8 cellular contexts compared by ENCODE assay signal in genomic region chr20:63973636-63974401, GRCh38. TPM values are rescaled to one million over a fixed set of nuclear protein-coding genes. Genes with fewer than 3 reads are reported as not detected.
DNase-seq lines count a peak whose midpoint lies in the region; ATAC-seq, FAIRE-seq and TF ChIP-seq lines count a peak whose summit lies in the region.

No MANE protein-coding gene starts in this region.

- in situ Hi-C loops in HepG2 (cut with HindIII; ENCODE audit: extremely low pct_ligation_motif_present, low pct_unique_long_range_greater_than_20kb): no loop called here

- no peaks in the 10 kb centered on the region for H3K27me3 Mint-ChIP-seq in CD8-positive, alpha-beta memory T cell
- H3K27me3 Mint-ChIP-seq in HFFc6 (ENCODE audit: insufficient read depth): no peaks in the 10 kb centered on the region; the same call in none of the 2 replicates

- peaks cover 38% of the 10 kb centered on the region for H3K4me1 ChIP-seq in CD8-positive, alpha-beta memory T cell (ENCODE audit: insufficient read depth, low read length)
- peaks cover 54% of the 10 kb centered on the region for H3K4me1 ChIP-seq in HepG2 (ENCODE audit: insufficient read depth, low read length)

- no peak overlapping the region for H3K27ac ChIP-seq in CD8-positive, alpha-beta memory T cell (ENCODE audit: low read depth, low read length)
- peak overlapping the region; percentile 13 for H3K27ac ChIP-seq in HepG2 (ENCODE audit: extremely low read length, insufficient read depth, low read length)

- peak overlapping the region; percentile 91 for H3K4me2 ChIP-seq in HepG2 (ENCODE audit: low read depth, low read length)

- POLR2A ChIA-PET in CD8-positive, alpha-beta memory T cell (lab: Charles Lee): interaction anchor here (1.0 kb wide), 1 partner anchor 332 kb away, joined by 4 read pairs; no protein-coding TSS in a partner anchor
- POLR2A ChIA-PET in HepG2 (lab: Yijun Ruan, JAX): interaction anchor here (0.7 to 2.7 kb wide), 15 partner anchors 16 to 437 kb away, joined by 3 to 17 read pairs (median 3); partner anchors contain the start of genes C20orf204, HELZ2, PTK6 and TPD52L2

- DNase-seq in CD8-positive, alpha-beta memory T cell: peak; percentile 63 to 78 (median 74)
- DNase-seq in HFFc6: peak; percentile 72
- peak; percentile 72 for DNase-seq in NCI-H69 (lab: John Stamatoyannopoulos, UW)
- peak; percentile 72 for DNase-seq in activated CD4-positive, alpha-beta T cell treated with anti-CD3 and anti-CD28 coated beads, Interleukin-2, amount 50 U/mL, for 4 hours
- peak; percentile 67 to 88 for DNase-seq in dermis microvascular lymphatic vessel endothelial cell (ENCODE audit: low read depth in 2 of 2)
- DNase-seq in HepG2 (ENCODE audit: low spot score): peak; percentile 86
- DNase-seq in stimulated activated CD4-positive, alpha-beta T cell treated with anti-CD3 and anti-CD28 coated beads, Interleukin-4, amount 100 ng/mL, for 1 hour: peak; percentile 84

- peaks cover 4% of the 10 kb centered on the region for H3K79me2 ChIP-seq in HepG2 (ENCODE audit: insufficient read depth, low read length)

- H3K36me3 Mint-ChIP-seq in CD8-positive, alpha-beta memory T cell: peaks cover 0 to 16% (median 5%) of the 10 kb centered on the region in 3 donors
- no peaks in the 10 kb centered on the region for H3K36me3 Mint-ChIP-seq in HFFc6 (ENCODE audit: low read depth)

- H3K4me3 ChIP-seq in CD8-positive, alpha-beta memory T cell (ENCODE audit: low read length): no peak overlapping the region
- H3K4me3 ChIP-seq in HepG2 (replicated peaks in 1 of 3; ENCODE audit: insufficient read depth in 1 of 3, low read depth in 2 of 3, low read length in 3 of 3): peak overlapping the region; percentile 43 to 75 (median 61); a peak in 5 of 6 replicates

- H3K27me3 ChIP-seq in CD8-positive, alpha-beta memory T cell (ENCODE audit: insufficient read depth, low read length, poor library complexity, severe bottlenecking): no peaks in the 10 kb centered on the region
- H3K27me3 ChIP-seq in HepG2 (ENCODE audit: control insufficient read depth in 1 of 2, insufficient read depth in 2 of 2, low read length in 2 of 2): no peaks in the 10 kb centered on the region

- peaks cover 3% of the 10 kb centered on the region for H3K36me3 ChIP-seq in CD8-positive, alpha-beta memory T cell (ENCODE audit: insufficient read depth, low read length)
- H3K36me3 ChIP-seq in HepG2 (replicated peaks in 1 of 2; ENCODE audit: control insufficient read depth in 1 of 2, insufficient read depth in 2 of 2, low read length in 2 of 2): no peaks in the 10 kb centered on the region; a peak in 2 of 5 replicates

- BruUV-seq in HepG2 (replicated peaks; lab: Mats Ljungman, UMichigan): no TSS peak

- TF ChIP-seq POLR2A in HepG2 (IDR thresholded peaks at IDR 0.05; ENCODE audit: insufficient read depth in 1 of 2, low read depth in 2 of 2, low read length in 2 of 2): no peak; a peak in 2 of 4 replicates

- H3K9ac ChIP-seq in HepG2 (ENCODE audit: insufficient read depth, low read depth, low read length): peak overlapping the region; percentile 42; the same call in 1 of the 2 replicates

- H3K4me3 Mint-ChIP-seq in CD8-positive, alpha-beta memory T cell: peak overlapping the region in 2 of 7 donors; percentile 21 to 87
- peak overlapping the region; percentile 65 for H3K4me3 Mint-ChIP-seq in HFFc6

- peak overlapping the region in 7 of 8 donors; percentile 39 to 94 (median 53) for H3K27ac Mint-ChIP-seq in CD8-positive, alpha-beta memory T cell
- H3K27ac Mint-ChIP-seq in HFFc6: peak overlapping the region; percentile 20; the same call in 1 of the 2 replicates

- peaks cover 30 to 56% (median 43%) of the 10 kb centered on the region in 3 donors for H3K4me1 Mint-ChIP-seq in CD8-positive, alpha-beta memory T cell
- H3K4me1 Mint-ChIP-seq in HFFc6 (ENCODE audit: low read depth): peaks cover 36% of the 10 kb centered on the region

- no peaks in the 10 kb centered on the region for H3K9me3 Mint-ChIP-seq in CD8-positive, alpha-beta memory T cell
- no peaks in the 10 kb centered on the region for H3K9me3 Mint-ChIP-seq in HFFc6

- FAIRE-seq in HepG2 (lab: Jason Lieb, UNC): peak; percentile 64

- no peaks in the 10 kb centered on the region for H3K9me3 ChIP-seq in CD8-positive, alpha-beta memory T cell (ENCODE audit: low read length)
- no peaks in the 10 kb centered on the region for H3K9me3 ChIP-seq in HepG2 (ENCODE audit: low read length)

- TF ChIP-seq CTCF in HFFc6 (IDR thresholded peaks at IDR 0.05) (peak; percentile 99), HepG2 (CRISPR knock-in tag; IDR thresholded peaks at IDR 0.05) (peak; percentile 100)

- peak in 1 of 2 experiments; percentile 52; a peak in 1 of 4 replicates for TF ChIP-seq EP300 in HepG2 (IDR thresholded peaks at IDR 0.05; ENCODE audit: low read depth in 2 of 2, low read length in 2 of 2)
- TF ChIP-seq EP300 in HepG2 (CRISPR knock-in tag; IDR thresholded peaks at IDR 0.05; ENCODE audit: borderline replicate concordance): peak; percentile 41; the same call in 1 of the 2 replicates

- peak; percentile 99 for TF ChIP-seq RAD21 in HepG2 (CRISPR knock-in tag; IDR thresholded peaks at IDR 0.05)

- CTCF ChIA-PET in CD8-positive, alpha-beta memory T cell (lab: Charles Lee): interaction anchor here (0.6 to 2.6 kb wide), 31 partner anchors 8 to 477 kb away, joined by 3 to 11 read pairs (median 4); partner anchors contain the start of genes PPDPF, PTK6, TCEA2 and TPD52L2
- CTCF ChIA-PET in HepG2 (lab: Yijun Ruan, JAX; ENCODE audit: low intra/inter-chr PET ratio, low total read pairs): interaction anchor here (0.5 to 2.4 kb wide), 10 partner anchors 18 to 436 kb away, joined by 3 to 18 read pairs (median 4); partner anchors contain the start of genes ARFRP1 and ZGPAT

- peak overlapping the region; percentile 45 for H2AFZ ChIP-seq in HepG2 (ENCODE audit: low read length)

- intact Hi-C loops in HepG2 (cut with micrococcal nuclease; ENCODE audit: unreplicated experiment): loop anchor here (5.0 kb wide), 1 partner anchor 437 kb away; the partner anchor contains the start of gene PTK6

- peak; percentile 74 for ATAC-seq in HepG2
- no peak for ATAC-seq in GM21528 (IDR thresholded peaks at IDR 0.05; ENCODE audit: low FRiP score, unreplicated experiment)

- 15% methylated on average over 30 of the region's 37 CpGs for WGBS in HepG2 (ENCODE audit: low lambda C conversion rate)

- no peaks in the 10 kb centered on the region; the same call in 1 of the 2 replicates for H4K20me1 ChIP-seq in HepG2 (ENCODE audit: insufficient read depth, low read length)

RNA-seq across cellular contexts. Expression of gene ZNF512B, which starts 4.1 kb away (rescaled TPM):
- total RNA-seq in CD8-positive, alpha-beta memory T cell: 10 to 100 TPM; 11.5 to 12.1 TPM
- polyA plus RNA-seq in CD8-positive, alpha-beta memory T cell: 1.0 TPM
- total RNA-seq in HFFc6 (2021; fragmentation: NEBNext Ultra II Directional; extraction: Animal tissue kit (Norgen Biotek cat#: 25700)): 10 to 100 TPM; 20.7 to 26.1 (median 21.4) TPM
- 5.9 and 11.0 TPM in 2 replicates for total RNA-seq in dermis microvascular lymphatic vessel endothelial cell
- 22.0 and 30.6 TPM in 2 replicates for total RNA-seq in HepG2 (2016; rRNA removed; fragmentation: Illumina TruSeq; extraction: Trizol)
- 2.9 and 3.3 TPM in 2 replicates for total RNA-seq in HepG2 (2016; cell fraction: cytosol; rRNA removed; fragmentation: Illumina TruSeq; extraction: Trizol; ENCODE audit: low read depth)
- 19.4 and 31.9 TPM in 2 replicates for total RNA-seq in HepG2 (2016; cell fraction: insoluble cytoplasmic fraction; rRNA removed; fragmentation: Illumina TruSeq; extraction: Trizol)
- total RNA-seq in HepG2 (2016; cell fraction: membrane; rRNA removed; fragmentation: Illumina TruSeq; extraction: Trizol): 12.6 and 13.7 TPM in 2 replicates
- total RNA-seq in HepG2 (2016; cell fraction: nucleus; rRNA removed; fragmentation: Illumina TruSeq; extraction: Trizol): 28.0 and 32.8 TPM in 2 replicates
- 11.5 and 16.4 TPM in 2 replicates for polyA plus RNA-seq in HepG2 (2011; rRNA removed)
- polyA plus RNA-seq in HepG2 (2011; cell fraction: cytosol; rRNA removed): 9.0 and 12.7 TPM in 2 replicates
- 106 and 141 TPM in 2 replicates for polyA plus RNA-seq in HepG2 (2011; cell fraction: nucleus; rRNA removed)
- 23.5 and 23.8 TPM in 2 replicates for polyA plus RNA-seq in HepG2 (2012)
- 2.1 and 2.2 TPM in 2 replicates for polyA plus RNA-seq in HepG2 (2016; cell fraction: cytosol; fragmentation: Illumina TruSeq; extraction: Trizol; ENCODE audit: low read depth)
- 23.5 and 28.8 TPM in 2 replicates for polyA plus RNA-seq in HepG2 (2016; cell fraction: insoluble cytoplasmic fraction; fragmentation: Illumina TruSeq; extraction: Trizol; ENCODE audit: low read depth)
- polyA plus RNA-seq in HepG2 (2016; cell fraction: membrane; fragmentation: Illumina TruSeq; extraction: Trizol; ENCODE audit: low read depth): 8.1 and 9.6 TPM in 2 replicates
- polyA plus RNA-seq in HepG2 (2016; cell fraction: nucleus; fragmentation: Illumina TruSeq; extraction: Trizol; ENCODE audit: insufficient read depth, low read depth): 109 and 115 TPM in 2 replicates
- polyA minus RNA-seq in HepG2 (2011; rRNA and poly(A)+ RNA removed; ENCODE audit: low replicate concordance): 5.2 and 21.4 TPM in 2 replicates
- 14.0 and 14.8 TPM in 2 replicates for polyA minus RNA-seq in HepG2 (2011; cell fraction: cytosol; rRNA and poly(A)+ RNA removed)
- polyA minus RNA-seq in HepG2 (2011; cell fraction: nucleus; rRNA and poly(A)+ RNA removed): 13.6 and 13.9 TPM in 2 replicates

RNA-seq across cellular contexts. Expression of gene SAMD10, which starts 5.6 kb away (rescaled TPM):
- total RNA-seq in CD8-positive, alpha-beta memory T cell: 10 to 100 TPM; 19.3 to 24.5 TPM
- polyA plus RNA-seq in CD8-positive, alpha-beta memory T cell: 15.6 TPM
- 1 to 10 TPM; 1.3 to 3.0 (median 2.1) TPM for total RNA-seq in HFFc6 (2021; fragmentation: NEBNext Ultra II Directional; extraction: Animal tissue kit (Norgen Biotek cat#: 25700))
- total RNA-seq in dermis microvascular lymphatic vessel endothelial cell: 2.4 and 5.9 TPM in 2 replicates
- total RNA-seq in HepG2 (2016; rRNA removed; fragmentation: Illumina TruSeq; extraction: Trizol): 5.1 and 6.1 TPM in 2 replicates
- 3.8 and 3.9 TPM in 2 replicates for total RNA-seq in HepG2 (2016; cell fraction: cytosol; rRNA removed; fragmentation: Illumina TruSeq; extraction: Trizol; ENCODE audit: low read depth)
- total RNA-seq in HepG2 (2016; cell fraction: insoluble cytoplasmic fraction; rRNA removed; fragmentation: Illumina TruSeq; extraction: Trizol): 4.7 and 6.8 TPM in 2 replicates
- 7.9 and 9.1 TPM in 2 replicates for total RNA-seq in HepG2 (2016; cell fraction: membrane; rRNA removed; fragmentation: Illumina TruSeq; extraction: Trizol)
- total RNA-seq in HepG2 (2016; cell fraction: nucleus; rRNA removed; fragmentation: Illumina TruSeq; extraction: Trizol): 5.9 and 6.0 TPM in 2 replicates
- 11.0 and 11.8 TPM in 2 replicates for polyA plus RNA-seq in HepG2 (2011; rRNA removed)
- 5.2 and 8.8 TPM in 2 replicates for polyA plus RNA-seq in HepG2 (2011; cell fraction: cytosol; rRNA removed)
- 51.4 and 63.7 TPM in 2 replicates for polyA plus RNA-seq in HepG2 (2011; cell fraction: nucleus; rRNA removed)
- polyA plus RNA-seq in HepG2 (2012): 6.2 and 8.9 TPM in 2 replicates
- polyA plus RNA-seq in HepG2 (2016; cell fraction: cytosol; fragmentation: Illumina TruSeq; extraction: Trizol; ENCODE audit: low read depth): 8.7 and 9.1 TPM in 2 replicates
- 8.4 and 12.7 TPM in 2 replicates for polyA plus RNA-seq in HepG2 (2016; cell fraction: insoluble cytoplasmic fraction; fragmentation: Illumina TruSeq; extraction: Trizol; ENCODE audit: low read depth)
- 15.2 and 15.4 TPM in 2 replicates for polyA plus RNA-seq in HepG2 (2016; cell fraction: membrane; fragmentation: Illumina TruSeq; extraction: Trizol; ENCODE audit: low read depth)
- 20.5 and 24.8 TPM in 2 replicates for polyA plus RNA-seq in HepG2 (2016; cell fraction: nucleus; fragmentation: Illumina TruSeq; extraction: Trizol; ENCODE audit: insufficient read depth, low read depth)
- polyA minus RNA-seq in HepG2 (2011; rRNA and poly(A)+ RNA removed; ENCODE audit: low replicate concordance): 3.7 and 5.9 TPM in 2 replicates
- polyA minus RNA-seq in HepG2 (2011; cell fraction: cytosol; rRNA and poly(A)+ RNA removed): 4.8 and 6.0 TPM in 2 replicates
- polyA minus RNA-seq in HepG2 (2011; cell fraction: nucleus; rRNA and poly(A)+ RNA removed): 3.3 and 4.0 TPM in 2 replicates

RNA-seq across cellular contexts. Expression of gene PRPF6, which starts 7.1 kb away (rescaled TPM):
- total RNA-seq in CD8-positive, alpha-beta memory T cell: 10 to 100 TPM; 76.2 to 78.3 TPM
- 97.1 TPM for polyA plus RNA-seq in CD8-positive, alpha-beta memory T cell
- total RNA-seq in HFFc6 (2021; fragmentation: NEBNext Ultra II Directional; extraction: Animal tissue kit (Norgen Biotek cat#: 25700)): 10 to 100 TPM; 70.7 to 73.2 (median 72.9) TPM
- total RNA-seq in dermis microvascular lymphatic vessel endothelial cell (40.6 and 49.0 TPM in 2 replicates), HepG2 (2016; rRNA removed; fragmentation: Illumina TruSeq; extraction: Trizol) (101 and 127 TPM in 2 replicates)
- 28.1 and 30.5 TPM in 2 replicates for total RNA-seq in HepG2 (2016; cell fraction: cytosol; rRNA removed; fragmentation: Illumina TruSeq; extraction: Trizol; ENCODE audit: low read depth)
- total RNA-seq in HepG2 (2016; cell fraction: insoluble cytoplasmic fraction; rRNA removed; fragmentation: Illumina TruSeq; extraction: Trizol): 101 and 116 TPM in 2 replicates
- total RNA-seq in HepG2 (2016; cell fraction: membrane; rRNA removed; fragmentation: Illumina TruSeq; extraction: Trizol): 51.1 and 54.9 TPM in 2 replicates
- 68.1 and 77.4 TPM in 2 replicates for total RNA-seq in HepG2 (2016; cell fraction: nucleus; rRNA removed; fragmentation: Illumina TruSeq; extraction: Trizol)
- polyA plus RNA-seq in HepG2 (2011; rRNA removed): 63.7 and 65.3 TPM in 2 replicates
- polyA plus RNA-seq in HepG2 (2011; cell fraction: cytosol; rRNA removed): 58.9 and 67.6 TPM in 2 replicates
- polyA plus RNA-seq in HepG2 (2011; cell fraction: nucleus; rRNA removed): 82.2 and 84.5 TPM in 2 replicates
- 79.5 and 80.7 TPM in 2 replicates for polyA plus RNA-seq in HepG2 (2012)
- 41.2 and 42.1 TPM in 2 replicates for polyA plus RNA-seq in HepG2 (2016; cell fraction: cytosol; fragmentation: Illumina TruSeq; extraction: Trizol; ENCODE audit: low read depth)
- 130 and 149 TPM in 2 replicates for polyA plus RNA-seq in HepG2 (2016; cell fraction: insoluble cytoplasmic fraction; fragmentation: Illumina TruSeq; extraction: Trizol; ENCODE audit: low read depth)
- polyA plus RNA-seq in HepG2 (2016; cell fraction: membrane; fragmentation: Illumina TruSeq; extraction: Trizol; ENCODE audit: low read depth): 56.1 and 60.4 TPM in 2 replicates
- polyA plus RNA-seq in HepG2 (2016; cell fraction: nucleus; fragmentation: Illumina TruSeq; extraction: Trizol; ENCODE audit: insufficient read depth, low read depth): 122 TPM in 2 replicates
- polyA minus RNA-seq in HepG2 (2011; rRNA and poly(A)+ RNA removed; ENCODE audit: low replicate concordance): 50.1 and 75.7 TPM in 2 replicates
- polyA minus RNA-seq in HepG2 (2011; cell fraction: cytosol; rRNA and poly(A)+ RNA removed): 46.1 and 51.9 TPM in 2 replicates
- 44.4 and 50.5 TPM in 2 replicates for polyA minus RNA-seq in HepG2 (2011; cell fraction: nucleus; rRNA and poly(A)+ RNA removed)

RNA-seq across cellular contexts. Expression of gene UCKL1, which starts 17.6 kb away (rescaled TPM):
- 10 to 100 TPM; 35.7 to 36.2 TPM for total RNA-seq in CD8-positive, alpha-beta memory T cell
- polyA plus RNA-seq in CD8-positive, alpha-beta memory T cell: 34.5 TPM
- 10 to 100 TPM; 17.2 to 21.7 (median 19.4) TPM for total RNA-seq in HFFc6 (2021; fragmentation: NEBNext Ultra II Directional; extraction: Animal tissue kit (Norgen Biotek cat#: 25700))
- total RNA-seq in dermis microvascular lymphatic vessel endothelial cell (26.6 and 45.0 TPM in 2 replicates), HepG2 (2016; rRNA removed; fragmentation: Illumina TruSeq; extraction: Trizol) (48.0 and 50.2 TPM in 2 replicates)
- total RNA-seq in HepG2 (2016; cell fraction: cytosol; rRNA removed; fragmentation: Illumina TruSeq; extraction: Trizol; ENCODE audit: low read depth): 15.0 and 16.7 TPM in 2 replicates
- total RNA-seq in HepG2 (2016; cell fraction: insoluble cytoplasmic fraction; rRNA removed; fragmentation: Illumina TruSeq; extraction: Trizol): 43.5 and 50.1 TPM in 2 replicates
- total RNA-seq in HepG2 (2016; cell fraction: membrane; rRNA removed; fragmentation: Illumina TruSeq; extraction: Trizol): 24.1 and 25.5 TPM in 2 replicates
- total RNA-seq in HepG2 (2016; cell fraction: nucleus; rRNA removed; fragmentation: Illumina TruSeq; extraction: Trizol): 48.6 and 53.0 TPM in 2 replicates
- 126 and 168 TPM in 2 replicates for polyA plus RNA-seq in HepG2 (2011; rRNA removed)
- 98.0 and 129 TPM in 2 replicates for polyA plus RNA-seq in HepG2 (2011; cell fraction: cytosol; rRNA removed)
- polyA plus RNA-seq in HepG2 (2011; cell fraction: nucleus; rRNA removed): 680 and 852 TPM in 2 replicates
- polyA plus RNA-seq in HepG2 (2012): 77.7 and 89.9 TPM in 2 replicates
- polyA plus RNA-seq in HepG2 (2016; cell fraction: cytosol; fragmentation: Illumina TruSeq; extraction: Trizol; ENCODE audit: low read depth): 10.6 and 11.6 TPM in 2 replicates
- 45.9 and 52.5 TPM in 2 replicates for polyA plus RNA-seq in HepG2 (2016; cell fraction: insoluble cytoplasmic fraction; fragmentation: Illumina TruSeq; extraction: Trizol; ENCODE audit: low read depth)
- 15.4 and 15.7 TPM in 2 replicates for polyA plus RNA-seq in HepG2 (2016; cell fraction: membrane; fragmentation: Illumina TruSeq; extraction: Trizol; ENCODE audit: low read depth)
- 207 and 220 TPM in 2 replicates for polyA plus RNA-seq in HepG2 (2016; cell fraction: nucleus; fragmentation: Illumina TruSeq; extraction: Trizol; ENCODE audit: insufficient read depth, low read depth)
- polyA minus RNA-seq in HepG2 (2011; rRNA and poly(A)+ RNA removed; ENCODE audit: low replicate concordance): 43.6 and 139 TPM in 2 replicates
- polyA minus RNA-seq in HepG2 (2011; cell fraction: cytosol; rRNA and poly(A)+ RNA removed): 37.0 and 42.5 TPM in 2 replicates
- polyA minus RNA-seq in HepG2 (2011; cell fraction: nucleus; rRNA and poly(A)+ RNA removed): 80.1 and 85.5 TPM in 2 replicates
